10 cellular contexts compared by ENCODE assay signal in the genomic region with DNA sequence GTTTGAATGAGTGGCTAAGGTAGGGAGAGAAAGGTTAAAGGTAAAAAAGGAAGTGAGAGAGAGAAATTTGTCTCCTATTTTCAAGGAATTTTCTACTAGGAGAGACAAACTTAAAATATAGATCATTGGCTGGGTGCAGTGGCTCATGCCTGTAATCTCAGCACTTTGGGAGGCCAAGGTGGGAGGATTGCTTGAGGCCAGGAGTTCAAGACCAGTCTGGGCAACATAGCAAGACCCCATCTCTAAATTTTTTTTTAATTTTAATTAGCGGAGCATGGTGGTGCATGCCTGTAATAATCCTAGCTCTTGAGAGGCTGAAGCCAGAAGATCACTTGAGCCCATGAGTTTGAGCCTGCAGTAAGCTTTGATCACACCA. TPM values are rescaled to one million over a fixed set of nuclear protein-coding genes. Genes with fewer than 3 reads are reported as not detected.
"Had no signal": no experiment of that assay in that cellular context is flagged by ENCODE, and none has a peak within 500 bp of the region (broad histone marks: within the 10 kb centered on the region; RNA-seq: fewer than 3 reads in every experiment).

No MANE protein-coding gene starts in this region.

RNA-seq across cellular contexts. Expression of gene CDCP2, which starts 58.1 kb away (rescaled TPM):
- total RNA-seq: activated CD4-positive, alpha-beta T cell treated with anti-CD3 and anti-CD28 coated beads, Interleukin-2, amount 10 ng/mL, durations not matched to agents 24 days and 14 days; activated CD8-positive, alpha-beta memory T cell treated with anti-CD3 and anti-CD28 coated beads for 36 hours; activated naive CD8-positive, alpha-beta T cell treated with anti-CD3 and anti-CD28 coated beads for 36 hours; activated T-cell treated with anti-CD3 and anti-CD28 coated beads, Interleukin-2, amount 50 U/mL, for 72 hours; M059J; PC-9; Right ventricle myocardium superior; T-helper 2 cell treated with Interferon-gamma antibody and Interleukin-4, amounts not matched to agents 100 ng/mL and 5 ng/mL, for 36 hours had no signal
- polyA plus RNA-seq: aorta, cardiac muscle cell had no signal
